Comparison of ENCODE assay signal across 9 cellular contexts in the genomic region with DNA sequence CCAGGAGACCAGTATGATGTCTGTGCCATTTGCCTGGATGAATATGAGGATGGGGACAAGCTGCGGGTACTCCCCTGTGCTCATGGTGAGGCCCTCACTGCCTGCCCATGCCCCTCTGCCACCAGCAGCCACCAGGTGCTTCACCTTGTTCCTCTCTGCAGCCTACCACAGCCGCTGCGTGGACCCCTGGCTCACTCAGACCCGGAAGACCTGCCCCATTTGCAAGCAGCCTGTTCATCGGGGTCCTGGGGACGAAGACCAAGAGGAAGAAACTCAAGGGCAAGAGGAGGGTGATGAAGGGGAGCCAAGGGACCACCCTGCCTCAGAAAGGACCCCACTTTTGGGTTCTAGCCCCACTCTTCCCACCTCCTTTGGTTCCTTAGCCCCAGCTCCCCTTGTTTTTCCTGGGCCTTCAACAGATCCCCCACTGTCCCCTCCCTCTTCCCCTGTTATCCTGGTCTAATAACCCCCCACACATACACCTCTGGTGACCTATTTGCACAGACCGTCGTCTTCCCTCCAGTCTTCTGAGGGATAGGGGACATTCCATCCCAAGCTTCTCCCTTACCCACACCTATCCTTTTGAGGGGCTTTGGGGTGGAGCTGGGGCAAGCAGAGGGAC. TPM values are rescaled to one million over a fixed set of nuclear protein-coding genes. Genes with fewer than 3 reads are reported as not detected.
DNase-seq lines count a peak whose midpoint lies in the region; ATAC-seq and TF ChIP-seq lines count a peak whose summit lies in the region.
"Had no signal": no experiment of that assay in that cellular context is flagged by ENCODE, and none has a peak within 500 bp of the region (broad histone marks: within the 10 kb centered on the region; RNA-seq: fewer than 3 reads in every experiment).

No MANE protein-coding gene starts in this region.

- no peak overlapping the region for H2AFZ ChIP-seq in osteoblast (ENCODE audit: low read length)

- POLR2A ChIA-PET in CD8-positive, alpha-beta T cell (lab: Charles Lee): interaction anchor here (1.7 to 10.5 kb wide), 3 partner anchors 23 to 44 kb away, joined by 5 to 175 read pairs (median 24); partner anchors contain the start of genes C17orf107 and SPAG7

- H3K36me3 Mint-ChIP-seq in CD8-positive, alpha-beta T cell: peaks cover 67% of the 10 kb centered on the region

- H3K4me3 Mint-ChIP-seq in CD8-positive, alpha-beta T cell: peak overlapping the region; percentile 94

- no peaks in the 10 kb centered on the region for H3K27me3 Mint-ChIP-seq in CD8-positive, alpha-beta T cell (ENCODE audit: low read depth)

- peak overlapping the region; percentile 76 for H3K27ac Mint-ChIP-seq in CD8-positive, alpha-beta T cell

- peaks cover 39% of the 10 kb centered on the region for H3K36me3 ChIP-seq in CD8-positive, alpha-beta T cell (ENCODE audit: insufficient read depth, low read length)
- H3K36me3 ChIP-seq in osteoblast (ENCODE audit: insufficient read depth, low read length): peaks cover 51% of the 10 kb centered on the region

- H3K4me2 ChIP-seq in osteoblast (ENCODE audit: insufficient read depth, low read length): peak overlapping the region; percentile 92

- H3K9me3 ChIP-seq in CD8-positive, alpha-beta T cell (ENCODE audit: low read length): no peaks in the 10 kb centered on the region
- no peaks in the 10 kb centered on the region for H3K9me3 ChIP-seq in osteoblast (ENCODE audit: low read depth, low read length)

- H3K4me3 ChIP-seq in CD8-positive, alpha-beta T cell (ENCODE audit: low read depth, low read length): peak overlapping the region; percentile 58
- H3K4me3 ChIP-seq in dorsolateral prefrontal cortex (peak overlapping the region in 2 of 59 donors; percentile 0 to 26), osteoblast (ENCODE audit: insufficient read depth, low read length) (peak overlapping the region; percentile 96)

- peaks cover 59% of the 10 kb centered on the region for H4K20me1 ChIP-seq in osteoblast (ENCODE audit: insufficient read depth, low read length)

- TF ChIP-seq CTCF in CD8-positive, alpha-beta T cell (IDR thresholded peaks at IDR 0.05): no peak
- no peak for TF ChIP-seq CTCF in dorsolateral prefrontal cortex (IDR thresholded peaks at IDR 0.05 in 54 of 56, conservative IDR thresholded peaks at IDR 0.05 in 2 of 56; ENCODE audit: low read depth in 1 of 56, partially characterized antibody in 56 of 56)
- no peak for TF ChIP-seq CTCF in osteoblast (IDR thresholded peaks at IDR 0.05; ENCODE audit: extremely low read depth, low read depth, low read length)

- ATAC-seq in CD8-positive, alpha-beta T cell: no peak

- peaks cover 78% of the 10 kb centered on the region for H3K79me2 ChIP-seq in osteoblast (ENCODE audit: insufficient read depth, low read length)

- intact Hi-C loops in CD8-positive, alpha-beta T cell (cut with DNase I, micrococcal nuclease): loop anchor here (1.0 to 5.0 kb wide), 2 partner anchors 23 to 577 kb away; partner anchors contain the start of genes SPAG7 (in 1 of the 2) and UBE2G1 (in 1 of the 2)
- intact Hi-C loops in dorsolateral prefrontal cortex (cut with DNase I): loop anchor here (5.0 kb wide), 3 partner anchors 42 to 212 kb away; partner anchors contain the start of genes CAMTA2 (in 1 of the 2), CHRNE (in 1 of the 2) and MED11 (in 1 of the 2)

- peak overlapping the region; percentile 26 for H3K27ac ChIP-seq in CD8-positive, alpha-beta T cell (ENCODE audit: low read depth, low read length)
- H3K27ac ChIP-seq in dorsolateral prefrontal cortex (peak overlapping the region in 44 of 59 donors; percentile 6 to 98 (median 57)), osteoblast (ENCODE audit: low read depth, low read length) (peak overlapping the region; percentile 68)

- H3K27me3 ChIP-seq in CD8-positive, alpha-beta T cell (ENCODE audit: insufficient read depth, low read length): no peaks in the 10 kb centered on the region
- H3K27me3 ChIP-seq in dorsolateral prefrontal cortex (no peaks in the 10 kb centered on the region), osteoblast (ENCODE audit: insufficient read depth, low read length) (no peaks in the 10 kb centered on the region)

- CTCF ChIA-PET in CD8-positive, alpha-beta T cell (lab: Charles Lee): interaction anchor here (3.8 kb wide), 1 partner anchor 22 kb away, joined by 15 read pairs; the partner anchor contains the start of gene SPAG7

- peaks cover 57% of the 10 kb centered on the region for H3K4me1 ChIP-seq in CD8-positive, alpha-beta T cell (ENCODE audit: insufficient read depth, low read length)
- H3K4me1 ChIP-seq in osteoblast (ENCODE audit: insufficient read depth, low read length): peaks cover 47% of the 10 kb centered on the region

- peak in 1 of 7 experiments; percentile 18 for DNase-seq in CD8-positive, alpha-beta T cell
- DNase-seq in dorsolateral prefrontal cortex (no peak), osteoblast (ENCODE audit: insufficient read length, low spot score, missing footprints) (peak; percentile 42), OCI-M2 (lab: John Stamatoyannopoulos, UW; ENCODE audit: unreplicated experiment) (no peak), T1000 (lab: John Stamatoyannopoulos, UW) (no peak), NCI-H2171 treated with DMSO at 0.1 percent for 48 hours (lab: John Stamatoyannopoulos, UW) (no peak), DMS79 (lab: John Stamatoyannopoulos, UW) (no peak)

- H3K4me1 Mint-ChIP-seq in CD8-positive, alpha-beta T cell (ENCODE audit: low read depth): peaks cover 67% of the 10 kb centered on the region

- H3K9me3 Mint-ChIP-seq in CD8-positive, alpha-beta T cell: no peaks in the 10 kb centered on the region

TF ChIP-seq in PFSK-1, 5 proteins besides CTCF, POLR2A, EP300 and RAD21:
- TF ChIP-seq SIN3A (IDR thresholded peaks at IDR 0.05; ENCODE audit: borderline replicate concordance, insufficient read depth, low read length) (no peak), TAF1 (IDR thresholded peaks at IDR 0.05; ENCODE audit: borderline replicate concordance, insufficient read depth, low read length) (no peak), POLR2AphosphoS5 (IDR thresholded peaks at IDR 0.05; ENCODE audit: low read depth, low read length) (peak; percentile 31)

RNA-seq across cellular contexts. Expression of gene PFN1, which starts 3.7 kb away (rescaled TPM):
- total RNA-seq in CD8-positive, alpha-beta T cell: 100 to 1,000 TPM; 321 to 326 TPM
- 5,299 TPM for polyA plus RNA-seq in PFSK-1 (2012; ENCODE audit: insufficient read length, low read depth)
- total RNA-seq in dorsolateral prefrontal cortex (100 to 1,000 TPM in 104 of 120 experiments, 10 to 100 TPM in 16; 84.4 to 206 (median 112) TPM), osteoblast (347 and 425 TPM in 2 replicates)

RNA-seq across cellular contexts. Expression of gene RNF167, which starts 4.6 kb away (rescaled TPM):
- total RNA-seq in CD8-positive, alpha-beta T cell: 10 to 100 TPM; 49.3 to 52.2 TPM
- 142 TPM for polyA plus RNA-seq in PFSK-1 (2012; ENCODE audit: insufficient read length, low read depth)
- total RNA-seq in dorsolateral prefrontal cortex: 100 to 1,000 TPM in 28 of 120 experiments, 10 to 100 TPM in 92; 65.3 to 121 (median 91.1) TPM
- 25.3 and 26.5 TPM in 2 replicates for total RNA-seq in osteoblast

RNA-seq across cellular contexts. Expression of gene SLC25A11, which starts 4.8 kb away (rescaled TPM):
- total RNA-seq in CD8-positive, alpha-beta T cell: 10 to 100 TPM; 15.8 to 16.3 TPM
- polyA plus RNA-seq in PFSK-1 (2012; ENCODE audit: insufficient read length, low read depth): 180 TPM
- total RNA-seq in dorsolateral prefrontal cortex (100 to 1,000 TPM in 9 of 120 experiments, 10 to 100 TPM in 111; 56.8 to 113 (median 82.2) TPM), osteoblast (43.6 and 47.4 TPM in 2 replicates)

RNA-seq across cellular contexts. Expression of gene ENO3, which starts 6.3 kb away (rescaled TPM):
- 10 to 100 TPM; 17.6 to 18.5 TPM for total RNA-seq in CD8-positive, alpha-beta T cell
- polyA plus RNA-seq in PFSK-1 (2012; ENCODE audit: insufficient read length, low read depth): 81.3 TPM
- total RNA-seq in dorsolateral prefrontal cortex: 10 to 100 TPM in 8 of 120 experiments, 1 to 10 TPM in 112; 1.4 to 20.7 (median 5.6) TPM
- 2.9 TPM in 2 replicates for total RNA-seq in osteoblast

RNA-seq across cellular contexts. Expression of gene GP1BA, which starts 12.6 kb away (rescaled TPM):
- not detected for total RNA-seq in CD8-positive, alpha-beta T cell
- polyA plus RNA-seq in PFSK-1 (2012; ENCODE audit: insufficient read length, low read depth): 0.82 TPM
- total RNA-seq in dorsolateral prefrontal cortex (1 to 10 TPM in 1 of 120 experiments, under 1 TPM in 15, not detected in 104; 0.16 to 1.0 (median 0.24) TPM), osteoblast (not detected in 2 replicates)
- total RNA-seq: lung microvascular endothelial cell had no signal
